In genomic region chr17:79814966-79815835, GRCh38 we compare ENCODE assay signal across 10 cellular contexts. TPM values are rescaled to one million over a fixed set of nuclear protein-coding genes. Genes with fewer than 3 reads are reported as not detected.
DNase-seq lines count a peak whose midpoint lies in the region; ATAC-seq and TF ChIP-seq lines count a peak whose summit lies in the region.
"Had no signal": no experiment of that assay in that cellular context is flagged by ENCODE, and none has a peak within 500 bp of the region (broad histone marks: within the 10 kb centered on the region; RNA-seq: fewer than 3 reads in every experiment).

No MANE protein-coding gene starts in this region.

- H3K27ac ChIP-seq in HUES6 (ENCODE audit: low read depth, low read length), result no peak overlapping the region
- H3K27ac ChIP-seq in dorsolateral prefrontal cortex, result peak overlapping the region in 1 of 59 donors; percentile 29
- H3K27ac ChIP-seq in left lung, result no peak overlapping the region
- H3K27ac ChIP-seq in suprapubic skin, result no peak overlapping the region

- H3K4me1 ChIP-seq in HUES6 (ENCODE audit: control insufficient read depth, insufficient read depth, low read length), result peaks cover 24% of the 10 kb centered on the region
- peaks cover 32 to 52% of the 10 kb centered on the region in 2 donors for H3K4me1 ChIP-seq in left lung
- H3K4me1 ChIP-seq in suprapubic skin, result peaks cover 55% of the 10 kb centered on the region

- H3K9me3 ChIP-seq in HUES6 (ENCODE audit: control insufficient read depth, insufficient read depth, low read depth, low read length) (no peaks in the 10 kb centered on the region), left lung (no peaks in the 10 kb centered on the region), suprapubic skin (no peaks in the 10 kb centered on the region)

- TF ChIP-seq POLR2A in suprapubic skin (IDR thresholded peaks at IDR 0.05), result no peak

- peaks cover 95% of the 10 kb centered on the region for H3K27me3 ChIP-seq in HUES6 (ENCODE audit: control insufficient read depth, insufficient read depth, low read length)
- peaks cover 4 to 65% (median 48%) of the 10 kb centered on the region in 45 donors for H3K27me3 ChIP-seq in dorsolateral prefrontal cortex
- H3K27me3 ChIP-seq in left lung, result peaks cover 53 to 92% of the 10 kb centered on the region in 2 donors
- H3K27me3 ChIP-seq in suprapubic skin, result peaks cover 90% of the 10 kb centered on the region

- H3K4me3 ChIP-seq in HUES6 (ENCODE audit: low read depth, low read length) (peak overlapping the region; percentile 42), dorsolateral prefrontal cortex (peak overlapping the region in 45 of 59 donors; percentile 5 to 54 (median 33)), left lung (peak overlapping the region; percentile 10 to 17), suprapubic skin (peak overlapping the region; percentile 40)

- ATAC-seq in left lung (peak; percentile 75), HG02938 (IDR thresholded peaks at IDR 0.05; ENCODE audit: unreplicated experiment) (no peak), GM21381 (IDR thresholded peaks at IDR 0.05; ENCODE audit: unreplicated experiment) (no peak)

- TF ChIP-seq EP300 in suprapubic skin (IDR thresholded peaks at IDR 0.05), result no peak

- TF ChIP-seq CTCF in dorsolateral prefrontal cortex (IDR thresholded peaks at IDR 0.05 in 54 of 56, conservative IDR thresholded peaks at IDR 0.05 in 2 of 56; ENCODE audit: low read depth in 1 of 56, partially characterized antibody in 56 of 56) (no peak), left lung (IDR thresholded peaks at IDR 0.05) (no peak), suprapubic skin (IDR thresholded peaks at IDR 0.05) (no peak)

- no peak overlapping the region for H3K9ac ChIP-seq in HUES6 (ENCODE audit: low read length)

- WGBS in suprapubic skin, result no CpG with 5 or more reads among the region's 96 CpGs

- intact Hi-C loops in dorsolateral prefrontal cortex (cut with DNase I) (no loop called here), left lung (cut with DNase I) (no loop called here)

- H3K36me3 ChIP-seq in HUES6 (ENCODE audit: control insufficient read depth, insufficient read depth, low read length), result no peaks in the 10 kb centered on the region
- no peaks in the 10 kb centered on the region for H3K36me3 ChIP-seq in left lung
- H3K36me3 ChIP-seq in suprapubic skin, result no peaks in the 10 kb centered on the region

- no peak for DNase-seq in dorsolateral prefrontal cortex
- peak; percentile 71 to 88 for DNase-seq in left lung
- peak in 1 of 2 donors; percentile 74 for DNase-seq in suprapubic skin (ENCODE audit: low spot score in 2 of 2)
- no peak for DNase-seq in ureter (ENCODE audit: low spot score)
- DNase-seq in NCI-H526 treated with DMSO at 0.1 percent for 48 hours (lab: John Stamatoyannopoulos, UW), result no peak
- DNase-seq: NCI-H1105 treated with DMSO at 0.1 percent for 48 hours, SIG-M5 had no signal

RNA-seq across cellular contexts. Expression of gene CBX8, which starts 18.3 kb away (rescaled TPM):
- 10 to 100 TPM in 2 of 120 experiments, 1 to 10 TPM in 118; 1.5 to 10.3 (median 5.0) TPM for total RNA-seq in dorsolateral prefrontal cortex
- total RNA-seq in left lung, result 1 to 10 TPM; 7.3 to 7.9 TPM
- 1 to 10 TPM; 2.3 to 6.4 (median 3.1) TPM for total RNA-seq in suprapubic skin
- 6.5 TPM for total RNA-seq in ureter

RNA-seq across cellular contexts. Expression of gene CBX4, which starts 24.0 kb away (rescaled TPM):
- total RNA-seq in dorsolateral prefrontal cortex (10 to 100 TPM; 26.4 to 54.9 (median 35.9) TPM), left lung (10 to 100 TPM; 20.9 to 22.3 TPM), suprapubic skin (10 to 100 TPM; 33.0 to 47.7 (median 38.0) TPM), ureter (36.7 TPM)

RNA-seq across cellular contexts. Expression of gene CBX2, which starts 37.3 kb away (rescaled TPM):
- total RNA-seq in dorsolateral prefrontal cortex (1 to 10 TPM in 103 of 120 experiments, under 1 TPM in 16, not detected in 1; 0.44 to 4.2 (median 1.8) TPM), left lung (1 to 10 TPM; 2.6 to 3.6 TPM), suprapubic skin (1 to 10 TPM; 2.2 to 7.0 (median 5.2) TPM), ureter (3.8 TPM)

Comparison
In these comparisons a context has a peak if more than half of its experiments do, and no peak if none do; other contexts are left out.
1. DNase-seq: peak in left lung (2 of 2); none in dorsolateral prefrontal cortex (0 of 10), ureter (single experiment) and NCI-H526 treated with DMSO at 0.1 percent for 48 hours (single experiment).
2. Peak in every context shown above with its lines, with median percentiles within 50 percentile points of each other: H3K4me3 ChIP-seq.